ENCODE assay signal across 1 cellular context in the genomic region with DNA sequence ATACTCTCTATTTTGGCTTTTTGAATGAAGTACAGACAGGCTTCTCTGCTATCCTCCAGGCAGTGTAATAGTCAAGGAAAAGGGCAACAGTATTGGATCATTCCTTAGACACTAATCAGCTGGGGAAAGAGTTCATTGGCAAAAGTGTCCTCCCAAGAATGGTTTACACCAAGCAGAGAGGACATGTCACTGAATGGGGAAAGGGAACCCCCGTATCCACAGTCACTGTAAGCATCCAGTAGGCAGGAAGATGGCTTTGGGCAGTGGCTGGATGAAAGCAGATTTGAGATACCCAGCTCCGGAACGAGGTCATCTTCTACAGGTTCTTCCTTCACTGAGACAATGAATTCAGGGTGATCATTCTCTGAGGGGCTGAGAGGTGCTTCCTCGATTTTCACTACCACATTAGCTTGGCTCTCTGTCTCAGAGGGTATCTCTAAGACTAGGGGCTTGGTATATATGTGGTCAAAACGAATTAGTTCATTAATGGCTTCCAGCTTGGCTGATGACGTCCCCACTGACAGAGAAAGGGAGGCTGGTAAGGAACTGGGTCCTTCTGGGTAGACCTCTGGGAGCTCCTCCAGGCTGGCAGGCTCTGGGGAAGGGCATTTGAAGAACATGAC.
TF ChIP-seq lines count a peak whose summit lies in the region.

No MANE protein-coding gene starts in this region.

TF ChIP-seq in GM23338, 12 proteins besides CTCF, POLR2A, EP300 and RAD21:
- TF ChIP-seq, protein P1, sequence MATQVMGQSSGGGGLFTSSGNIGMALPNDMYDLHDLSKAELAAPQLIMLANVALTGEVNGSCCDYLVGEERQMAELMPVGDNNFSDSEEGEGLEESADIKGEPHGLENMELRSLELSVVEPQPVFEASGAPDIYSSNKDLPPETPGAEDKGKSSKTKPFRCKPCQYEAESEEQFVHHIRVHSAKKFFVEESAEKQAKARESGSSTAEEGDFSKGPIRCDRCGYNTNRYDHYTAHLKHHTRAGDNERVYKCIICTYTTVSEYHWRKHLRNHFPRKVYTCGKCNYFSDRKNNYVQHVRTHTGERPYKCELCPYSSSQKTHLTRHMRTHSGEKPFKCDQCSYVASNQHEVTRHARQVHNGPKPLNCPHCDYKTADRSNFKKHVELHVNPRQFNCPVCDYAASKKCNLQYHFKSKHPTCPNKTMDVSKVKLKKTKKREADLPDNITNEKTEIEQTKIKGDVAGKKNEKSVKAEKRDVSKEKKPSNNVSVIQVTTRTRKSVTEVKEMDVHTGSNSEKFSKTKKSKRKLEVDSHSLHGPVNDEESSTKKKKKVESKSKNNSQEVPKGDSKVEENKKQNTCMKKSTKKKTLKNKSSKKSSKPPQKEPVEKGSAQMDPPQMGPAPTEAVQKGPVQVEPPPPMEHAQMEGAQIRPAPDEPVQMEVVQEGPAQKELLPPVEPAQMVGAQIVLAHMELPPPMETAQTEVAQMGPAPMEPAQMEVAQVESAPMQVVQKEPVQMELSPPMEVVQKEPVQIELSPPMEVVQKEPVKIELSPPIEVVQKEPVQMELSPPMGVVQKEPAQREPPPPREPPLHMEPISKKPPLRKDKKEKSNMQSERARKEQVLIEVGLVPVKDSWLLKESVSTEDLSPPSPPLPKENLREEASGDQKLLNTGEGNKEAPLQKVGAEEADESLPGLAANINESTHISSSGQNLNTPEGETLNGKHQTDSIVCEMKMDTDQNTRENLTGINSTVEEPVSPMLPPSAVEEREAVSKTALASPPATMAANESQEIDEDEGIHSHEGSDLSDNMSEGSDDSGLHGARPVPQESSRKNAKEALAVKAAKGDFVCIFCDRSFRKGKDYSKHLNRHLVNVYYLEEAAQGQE (IDR thresholded peaks at IDR 0.05; ENCODE audit: unreplicated experiment), result no peak
- TF ChIP-seq POLR2AphosphoS5 (IDR thresholded peaks at IDR 0.05; ENCODE audit: low read depth), result peak; percentile 32; the same call in 1 of the 2 replicates
- TF ChIP-seq ZNF331 (CRISPR knock-in tag; IDR thresholded peaks at IDR 0.05; ENCODE audit: low read depth), result no peak
TF ChIP-seq in GM23338: peak in this region for 1.
